8 cellular contexts compared by ENCODE assay signal in the genomic region with DNA sequence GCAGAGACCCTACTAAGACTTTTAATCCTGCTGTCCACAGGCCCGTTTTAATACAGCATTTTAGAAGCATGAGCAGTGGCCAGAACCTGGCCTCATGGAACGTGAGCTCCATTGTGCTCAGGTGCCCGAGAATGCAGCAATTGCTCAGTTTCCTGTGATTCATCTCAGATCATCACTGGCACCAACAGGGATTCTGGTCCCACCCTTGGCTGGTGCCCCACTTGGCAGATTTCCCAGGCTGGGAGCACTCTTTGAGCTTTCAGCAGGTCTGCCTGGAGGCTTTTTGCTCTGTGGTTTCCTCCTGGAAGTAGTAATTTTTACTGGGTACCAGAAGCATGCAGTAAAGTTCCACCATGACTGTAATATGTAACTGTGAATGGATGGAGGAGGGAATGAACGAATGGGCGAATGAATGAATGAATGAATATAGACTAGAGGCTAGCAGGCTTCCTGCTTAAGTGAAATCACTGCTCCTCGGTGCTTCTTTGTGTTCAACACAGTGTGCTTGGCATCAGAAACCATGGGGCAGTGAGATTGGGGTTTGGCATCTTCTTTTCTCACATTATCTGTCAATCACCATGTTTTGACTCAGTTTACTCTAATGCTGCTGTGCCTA.
DNase-seq lines count a peak whose midpoint lies in the region; ATAC-seq and TF ChIP-seq lines count a peak whose summit lies in the region.

No MANE protein-coding gene starts in this region.

- H2BK5ac ChIP-seq in neuronal stem cell (ENCODE audit: low read length), result no peak overlapping the region

- no peak overlapping the region for H3K4ac ChIP-seq in neuronal stem cell (ENCODE audit: low read length)

- H3K18ac ChIP-seq in neuronal stem cell (ENCODE audit: low read length), result no peak overlapping the region

- no peak overlapping the region for H3K4me2 ChIP-seq in Karpas-422 (ENCODE audit: low read depth, low read length, poor library complexity, severe bottlenecking)
- no peak overlapping the region for H3K4me2 ChIP-seq in neuronal stem cell (ENCODE audit: insufficient read depth, low read length, poor library complexity, severe bottlenecking)

- H2BK120ac ChIP-seq in neuronal stem cell (ENCODE audit: low read depth, low read length), result no peak overlapping the region

- H3K4me1 ChIP-seq in Karpas-422 (ENCODE audit: low read length) (peaks cover 31% of the 10 kb centered on the region), neuronal stem cell (ENCODE audit: control insufficient read depth in 2 of 2, insufficient read depth in 1 of 2, low read depth in 1 of 2, low read length in 2 of 2) (no peaks in the 10 kb centered on the region)

- no peaks in the 10 kb centered on the region for H3K9me2 ChIP-seq in Karpas-422 (replicated peaks; ENCODE audit: insufficient read depth, low read length)

- no peak overlapping the region for H3K4me3 ChIP-seq in BJ (ENCODE audit: low read depth, low read length)
- H3K4me3 ChIP-seq in Karpas-422 (ENCODE audit: low read length), result no peak overlapping the region
- no peak overlapping the region for H3K4me3 ChIP-seq in astrocyte of the spinal cord (ENCODE audit: low read depth, low read length)
- H3K4me3 ChIP-seq in neuronal stem cell (ENCODE audit: low read length in 2 of 2), result no peak overlapping the region

- H3K9ac ChIP-seq in Karpas-422 (ENCODE audit: low read length) (no peak overlapping the region), neuronal stem cell (ENCODE audit: low read depth, low read length, poor library complexity) (no peak overlapping the region)

- 100% methylated on average over 2 of the region's 6 CpGs; no CpG with 5 or more reads in 1 of the 2 donors for WGBS in neuronal stem cell (ENCODE audit: extremely low coverage in 2 of 2, insufficient read length in 2 of 2, insufficient replicate concordance in 1 of 2), 2 donors

- H3K79me1 ChIP-seq in neuronal stem cell (ENCODE audit: low read depth, low read length), result no peaks in the 10 kb centered on the region

- H2BK12ac ChIP-seq in neuronal stem cell (ENCODE audit: low read length), result no peak overlapping the region

- H3K79me2 ChIP-seq in Karpas-422 (ENCODE audit: low read length), result peaks cover 97% of the 10 kb centered on the region

- H3K27me3 ChIP-seq in BJ (ENCODE audit: control insufficient read depth, insufficient read depth, low read length) (no peaks in the 10 kb centered on the region), Karpas-422 (ENCODE audit: low read length) (no peaks in the 10 kb centered on the region), neuronal stem cell (ENCODE audit: control insufficient read depth in 3 of 3, insufficient read depth in 3 of 3, low read depth in 1 of 3, low read length in 3 of 3) (no peaks in the 10 kb centered on the region)

- TF ChIP-seq CTCF in BJ (IDR thresholded peaks at IDR 0.05; ENCODE audit: insufficient read depth, low read depth, low read length) (no peak), astrocyte of the spinal cord (IDR thresholded peaks at IDR 0.05; ENCODE audit: low read depth, low read length) (no peak), GM10248 (IDR thresholded peaks at IDR 0.05; ENCODE audit: control extremely low read depth, extremely low read depth, low read depth, missing control alignments) (no peak)

- no peak overlapping the region for H2AK5ac ChIP-seq in neuronal stem cell (ENCODE audit: low read depth, low read length)

- H3K14ac ChIP-seq in neuronal stem cell (ENCODE audit: low read length), result no peak overlapping the region

- POLR2A ChIA-PET in BJ (lab: Charles Lee) (no interaction called here), GM10248 (lab: Yijun Ruan, JAX) (no interaction called here)

- no peak overlapping the region for H3K23ac ChIP-seq in neuronal stem cell (ENCODE audit: low read depth, low read length, poor library complexity)

- H3K27ac ChIP-seq in Karpas-422 (ENCODE audit: low read length) (peak overlapping the region; percentile 18; the same call in 1 of the 2 replicates), neuronal stem cell (replicated peaks; ENCODE audit: low read length) (no peak overlapping the region)

- no peaks in the 10 kb centered on the region for H4K20me1 ChIP-seq in Karpas-422 (ENCODE audit: insufficient read depth, low read depth, low read length)

- ATAC-seq in GM21576 (IDR thresholded peaks at IDR 0.05; ENCODE audit: unreplicated experiment), result no peak
- ATAC-seq in GM18858 (IDR thresholded peaks at IDR 0.05; ENCODE audit: unreplicated experiment), result no peak

- CTCF ChIA-PET in BJ (lab: Yijun Ruan, JAX) (no interaction called here), GM10248 (lab: Yijun Ruan, JAX) (interaction anchor here (1.5 kb wide), 1 partner anchor 11 kb away, joined by 6 read pairs; no protein-coding TSS in a partner anchor)

- no peak overlapping the region for H4K8ac ChIP-seq in neuronal stem cell (ENCODE audit: low read depth, low read length)

- no peak overlapping the region for H2BK15ac ChIP-seq in neuronal stem cell (ENCODE audit: low read length)

- H3K9me3 ChIP-seq in Karpas-422 (ENCODE audit: low read length) (no peaks in the 10 kb centered on the region), neuronal stem cell (replicated peaks in 1 of 2; ENCODE audit: control insufficient read depth in 2 of 2, insufficient read depth in 1 of 2, low read depth in 1 of 2, low read length in 2 of 2) (no peaks in the 10 kb centered on the region)

- no peak overlapping the region for H4K91ac ChIP-seq in neuronal stem cell (ENCODE audit: low read depth, low read length, poor library complexity)

- DNase-seq in BJ (ENCODE audit: low read depth) (peak; percentile 80), Karpas-422 (no peak), astrocyte of the spinal cord (ENCODE audit: low read depth, low spot score) (peak; percentile 93), kidney glomerular epithelial cell (lab: John Stamatoyannopoulos, UW) (peak; percentile 94), neuronal stem cell (ENCODE audit: low spot score) (no peak), GM10248 (ENCODE audit: extremely low spot score) (no peak)

- no peak overlapping the region for H2AFZ ChIP-seq in Karpas-422 (ENCODE audit: low read length)
- H2AFZ ChIP-seq in neuronal stem cell (ENCODE audit: low read length), result no peak overlapping the region

- in situ Hi-C loops in astrocyte of the spinal cord (cut with HindIII; ENCODE audit: low sequenced_read_pairs), result no loop called here

- H3K36me3 ChIP-seq in BJ (ENCODE audit: control insufficient read depth, insufficient read depth, low read length), result no peaks in the 10 kb centered on the region
- H3K36me3 ChIP-seq in Karpas-422 (ENCODE audit: insufficient read depth, low read length), result peaks cover 4% of the 10 kb centered on the region; the same call in 1 of the 2 replicates
- H3K36me3 ChIP-seq in neuronal stem cell (replicated peaks in 1 of 2; ENCODE audit: control insufficient read depth in 2 of 2, insufficient read depth in 2 of 2, low read length in 2 of 2), result no peaks in the 10 kb centered on the region

Comparison
In these comparisons a context has a peak if more than half of its experiments do, and no peak if none do; other contexts are left out.
1. DNase-seq: peak in BJ (single experiment), astrocyte of the spinal cord (single experiment) and kidney glomerular epithelial cell (single experiment); none in Karpas-422 (single experiment), neuronal stem cell (single experiment) and GM10248 (single experiment).